In the genomic region with DNA sequence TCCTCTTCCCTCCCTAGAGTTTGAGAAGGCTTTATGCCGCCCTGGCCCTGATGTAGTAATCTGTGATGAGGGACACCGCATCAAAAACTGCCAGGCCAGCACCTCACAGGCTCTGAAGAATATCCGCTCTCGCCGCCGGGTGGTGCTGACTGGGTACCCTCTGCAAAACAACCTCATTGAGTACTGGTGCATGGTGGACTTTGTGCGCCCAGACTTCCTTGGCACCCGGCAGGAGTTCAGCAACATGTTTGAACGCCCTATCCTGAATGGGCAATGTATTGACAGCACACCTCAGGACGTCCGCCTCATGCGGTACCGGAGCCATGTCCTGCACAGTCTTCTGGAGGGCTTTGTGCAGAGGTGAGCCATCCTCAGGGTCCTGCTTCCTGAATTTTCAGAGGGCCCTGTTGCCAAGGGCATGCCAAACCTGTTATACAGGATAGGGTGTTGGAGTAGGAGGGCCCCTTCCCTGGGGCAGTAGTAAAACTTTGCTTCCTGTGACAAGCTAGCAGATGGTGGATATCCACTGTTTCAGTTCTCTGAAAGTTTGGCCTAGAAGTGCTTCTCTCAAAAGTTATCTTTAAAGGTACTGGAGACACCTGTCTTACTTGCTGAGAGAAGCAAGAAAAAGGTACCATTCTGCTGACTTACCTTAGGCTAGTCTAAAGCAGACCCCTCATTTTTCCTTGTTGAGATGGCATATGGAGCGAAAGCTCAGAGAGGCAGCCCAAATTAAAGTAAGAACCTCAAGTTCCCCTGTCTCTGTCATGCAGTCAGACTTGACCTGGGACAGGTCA, we compare ENCODE assay signal across 11 cellular contexts. TPM values are rescaled to one million over a fixed set of nuclear protein-coding genes. Genes with fewer than 3 reads are reported as not detected.
DNase-seq lines count a peak whose midpoint lies in the region; ATAC-seq and TF ChIP-seq lines count a peak whose summit lies in the region.
"Had no signal": no experiment of that assay in that cellular context is flagged by ENCODE, and none has a peak within 500 bp of the region (broad histone marks: within the 10 kb centered on the region; RNA-seq: fewer than 3 reads in every experiment).

No MANE protein-coding gene starts in this region.

- peak; percentile 20 for DNase-seq in Calu3
- peak; percentile 11 for DNase-seq in RPMI8226
- no peak for DNase-seq in mesothelial cell of epicardium (ENCODE audit: low spot score in 2 of 2, unreplicated experiment in 2 of 2)
- no peak for DNase-seq in Ammon's horn (ENCODE audit: low spot score)
- no peak for DNase-seq in activated CD4-positive, CD25-positive, alpha-beta regulatory T cell treated with anti-CD3 and anti-CD28 coated beads, Interleukin-2, amount 50 U/mL, for 72 hours
- DNase-seq in amniotic stem cell (lab: John Stamatoyannopoulos, UW) = no peak
- DNase-seq: CD8-positive, alpha-beta memory T cell; NCI-H2081 treated with DMSO at 0.1 percent for 48 hours had no signal

- no peaks in the 10 kb centered on the region for H3K4me1 Mint-ChIP-seq in Calu3 (ENCODE audit: low read depth, unreplicated experiment)
- H3K4me1 Mint-ChIP-seq in mesothelial cell of epicardium = peaks cover 11% of the 10 kb centered on the region

- H3K36me3 Mint-ChIP-seq in Calu3 (ENCODE audit: insufficient read depth, unreplicated experiment) (peaks cover 15% of the 10 kb centered on the region), mesothelial cell of epicardium (peaks cover 43% of the 10 kb centered on the region)

- peak; percentile 43 for ATAC-seq in esophagus mucosa
- ATAC-seq in GM21381 (IDR thresholded peaks at IDR 0.05; ENCODE audit: unreplicated experiment) = no peak

- H3K27me3 Mint-ChIP-seq in Calu3 (ENCODE audit: unreplicated experiment) (no peaks in the 10 kb centered on the region), mesothelial cell of epicardium (ENCODE audit: low read depth) (no peaks in the 10 kb centered on the region)
- H3K27me3 Mint-ChIP-seq: CD8-positive, alpha-beta memory T cell had no signal

- H3K4me3 Mint-ChIP-seq in Calu3 (ENCODE audit: low read depth, unreplicated experiment) (no peak overlapping the region), mesothelial cell of epicardium (no peak overlapping the region)
- H3K4me3 Mint-ChIP-seq: H9 had no signal

- CTCF ChIA-PET in Calu3 (lab: Charles Lee) = interaction anchor here (1.3 kb wide), 1 partner anchor 135 kb away, joined by 3 read pairs; no protein-coding TSS in a partner anchor

- intact Hi-C loops in Calu3 (cut with micrococcal nuclease; ENCODE audit: unreplicated experiment) = no loop called here

- TF ChIP-seq CTCF in Calu3 (IDR thresholded peaks at IDR 0.05; ENCODE audit: unreplicated experiment) = no peak
- TF ChIP-seq CTCF in mesothelial cell of epicardium (IDR thresholded peaks at IDR 0.05; ENCODE audit: unreplicated experiment) = no peak

- H3K9me3 Mint-ChIP-seq in Calu3 (ENCODE audit: low read depth, unreplicated experiment) (no peaks in the 10 kb centered on the region), mesothelial cell of epicardium (no peaks in the 10 kb centered on the region)
- H3K9me3 Mint-ChIP-seq: CD8-positive, alpha-beta memory T cell; H9 had no signal

- BruUV-seq in Calu3 (replicated peaks; lab: Mats Ljungman, UMichigan) = no TSS peak

- H3K27ac Mint-ChIP-seq in Calu3 (ENCODE audit: unreplicated experiment) (no peak overlapping the region), mesothelial cell of epicardium (peak overlapping the region; percentile 81)

RNA-seq across cellular contexts. Expression of a gene that starts 33.7 kb away (rescaled TPM):
- 37.0 and 44.9 TPM in 2 replicates for total RNA-seq in Calu3 (2022)
- total RNA-seq in esophagus mucosa = 32.8 TPM
- total RNA-seq in mesothelial cell of epicardium = 37.8 to 39.7 TPM (median 38.6 TPM) in 3 replicates

Comparison
In these comparisons a context has a peak if more than half of its experiments do, and no peak if none do; other contexts are left out.
1. DNase-seq: peak in Calu3 (single experiment) and RPMI8226 (single experiment); none in mesothelial cell of epicardium (0 of 2), Ammon's horn (single experiment), activated CD4-positive, CD25-positive, alpha-beta regulatory T cell treated with anti-CD3 and anti-CD28 coated beads, Interleukin-2, amount 50 U/mL, for 72 hours (single experiment) and amniotic stem cell (single experiment).